In genomic region chr4:89438102-89438831, GRCh38 we compare ENCODE assay signal across 8 cellular contexts.
DNase-seq lines count a peak whose midpoint lies in the region; ATAC-seq, FAIRE-seq and TF ChIP-seq lines count a peak whose summit lies in the region.

No MANE protein-coding gene starts in this region.

- H3K9me3 Mint-ChIP-seq in stimulated activated effector memory CD8-positive, alpha-beta T cell treated with anti-CD3 and anti-CD28 coated beads, Interleukin-12 subunit alpha, Interleukin-12 subunit beta, amount 100 ng/mL, for 72 hours, result no peaks in the 10 kb centered on the region

- peak overlapping the region; percentile 88 for H3K27ac Mint-ChIP-seq in stimulated activated effector memory CD8-positive, alpha-beta T cell treated with anti-CD3 and anti-CD28 coated beads, Interleukin-12 subunit alpha, Interleukin-12 subunit beta, amount 100 ng/mL, for 72 hours

- no peak for FAIRE-seq in frontal cortex (lab: Jason Lieb, UNC)

- TF ChIP-seq CTCF in GM20000 (IDR thresholded peaks at IDR 0.05; ENCODE audit: extremely low read depth, missing control alignments), result peak; percentile 11
- peak; percentile 23 to 45 for TF ChIP-seq CTCF in left lung (IDR thresholded peaks at IDR 0.05)

- no peak overlapping the region for H3K27ac ChIP-seq in left lung

- no peaks in the 10 kb centered on the region for H3K27me3 ChIP-seq in left lung

- ATAC-seq in left lung, result peak; percentile 85
- peak; percentile 79 for ATAC-seq in stimulated activated effector memory CD8-positive, alpha-beta T cell treated with anti-CD3 and anti-CD28 coated beads, Interleukin-12 subunit alpha, Interleukin-12 subunit beta, amount 100 ng/mL, for 72 hours

- peaks cover 18% of the 10 kb centered on the region for H3K4me1 Mint-ChIP-seq in stimulated activated effector memory CD8-positive, alpha-beta T cell treated with anti-CD3 and anti-CD28 coated beads, Interleukin-12 subunit alpha, Interleukin-12 subunit beta, amount 100 ng/mL, for 72 hours

- H3K9me3 ChIP-seq in left lung, result no peaks in the 10 kb centered on the region

- H3K36me3 Mint-ChIP-seq in stimulated activated effector memory CD8-positive, alpha-beta T cell treated with anti-CD3 and anti-CD28 coated beads, Interleukin-12 subunit alpha, Interleukin-12 subunit beta, amount 100 ng/mL, for 72 hours, result no peaks in the 10 kb centered on the region

- H3K4me3 Mint-ChIP-seq in stimulated activated effector memory CD8-positive, alpha-beta T cell treated with anti-CD3 and anti-CD28 coated beads, Interleukin-12 subunit alpha, Interleukin-12 subunit beta, amount 100 ng/mL, for 72 hours, result peak overlapping the region; percentile 11

- DNase-seq in Caki2 (ENCODE audit: low read depth) (peak; percentile 18), GM20000 (ENCODE audit: low spot score) (peak; percentile 30), HT1080 (ENCODE audit: low read depth) (peak; percentile 47), T-helper 2 cell (peak in 4 of 5 experiments; percentile 2 to 73 (median 16)), astrocyte of the hippocampus (ENCODE audit: low read depth, low spot score) (peak; percentile 13), left lung (peak in 1 of 2 donors; percentile 34), frontal cortex (ENCODE audit: low spot score in 2 of 2) (no peak)
- peak; percentile 10 to 69 for DNase-seq in stimulated activated effector memory CD8-positive, alpha-beta T cell treated with anti-CD3 and anti-CD28 coated beads, Interleukin-12 subunit alpha, Interleukin-12 subunit beta, amount 100 ng/mL, for 72 hours (ENCODE audit: low spot score in 2 of 2)

- intact Hi-C loops in left lung (cut with DNase I), result loop anchor here in 1 of 2 donors (10.0 kb wide), 2 partner anchors 183 to 273 kb away; no protein-coding TSS in a partner anchor

- in situ Hi-C loops in Caki2 (cut with HindIII; ENCODE audit: low pct_unique_long_range_greater_than_20kb, low sequenced_read_pairs), result no loop called here

- no peaks in the 10 kb centered on the region for H3K36me3 ChIP-seq in left lung

- no peak overlapping the region for H3K4me3 ChIP-seq in left lung

- H3K4me1 ChIP-seq in left lung, result no peaks in the 10 kb centered on the region

Comparison
In these comparisons a context has a peak if more than half of its experiments do, and no peak if none do; other contexts are left out.
1. DNase-seq: peak in Caki2 (single experiment), GM20000 (single experiment), HT1080 (single experiment), T-helper 2 cell (4 of 5), astrocyte of the hippocampus (single experiment) and stimulated activated effector memory CD8-positive, alpha-beta T cell treated with anti-CD3 and anti-CD28 coated beads, Interleukin-12 subunit alpha, Interleukin-12 subunit beta, amount 100 ng/mL, for 72 hours (2 of 2); none in frontal cortex (0 of 2).